8 cellular contexts compared by ENCODE assay signal in the genomic region with DNA sequence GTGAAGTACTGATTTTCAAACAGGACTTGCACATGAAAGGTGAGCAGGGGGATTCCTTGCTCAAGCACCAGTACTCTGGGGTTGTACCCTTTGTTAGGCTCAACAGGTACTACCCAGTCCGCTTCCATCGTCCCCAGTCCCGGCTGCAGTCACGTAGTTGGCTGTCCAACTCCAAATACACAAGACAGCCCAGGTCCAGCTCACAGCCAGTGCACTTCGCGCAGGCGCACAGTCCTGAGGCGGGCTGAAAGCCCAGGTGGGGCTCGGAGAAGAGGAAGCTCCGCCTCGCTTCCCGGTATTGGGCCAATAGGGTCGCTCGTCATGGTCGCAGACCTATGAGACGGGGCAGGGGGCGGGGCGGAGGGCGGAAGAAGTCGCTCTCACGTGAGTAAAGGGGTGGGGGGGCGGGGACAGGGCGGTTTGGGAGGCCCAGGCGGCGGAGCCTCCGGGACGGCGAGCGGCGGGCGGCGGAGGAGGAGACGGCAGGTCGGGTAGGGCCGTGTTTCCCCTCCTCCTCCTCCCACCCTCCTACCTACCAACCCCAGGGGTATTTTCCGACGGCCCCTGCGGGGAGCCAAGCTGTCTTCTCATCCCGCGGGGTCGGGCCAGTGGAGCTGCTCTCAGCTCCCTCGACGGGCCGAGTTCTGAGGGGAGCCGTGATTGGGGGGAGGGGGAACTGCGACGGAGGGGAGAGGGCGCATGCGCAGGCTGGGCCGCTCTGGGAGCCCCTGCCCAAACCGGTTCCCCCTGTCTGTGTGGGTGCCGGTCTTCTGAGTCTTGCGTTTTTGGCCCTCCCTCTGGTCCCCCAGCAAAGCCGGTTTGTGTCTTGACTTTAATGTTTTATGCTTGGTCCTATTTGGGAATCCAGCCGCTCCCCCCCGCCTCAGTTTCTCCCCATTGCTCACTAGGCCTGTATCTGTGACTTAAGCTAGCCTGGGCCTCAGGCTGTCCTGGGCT. TPM values are rescaled to one million over a fixed set of nuclear protein-coding genes. Genes with fewer than 3 reads are reported as not detected.
DNase-seq lines count a peak whose midpoint lies in the region; ATAC-seq and TF ChIP-seq lines count a peak whose summit lies in the region.

A gene (plus strand): TSS at position 418 of the 957 bp plus-strand sequence. CDS start 16,040 bp downstream, outside the sequence.

- no peaks in the 10 kb centered on the region for H3K9me3 ChIP-seq in PC-3 (ENCODE audit: low read length)
- H3K9me3 ChIP-seq in mucosa of rectum (ENCODE audit: control insufficient read depth in 2 of 2, low read length in 2 of 2): no peaks in the 10 kb centered on the region

- intact Hi-C loops in PC-3 (cut with micrococcal nuclease): loop anchor here (2.0 kb wide), 1 partner anchor 36 kb away; a partner anchor contains a TSS

- no peaks in the 10 kb centered on the region; the same call in 1 of the 2 replicates for H4K20me1 ChIP-seq in PC-3 (ENCODE audit: low read length)

- no peaks in the 10 kb centered on the region for H3K27me3 ChIP-seq in PC-3 (ENCODE audit: low read length)
- H3K27me3 ChIP-seq in mucosa of rectum (ENCODE audit: control insufficient read depth in 2 of 2, insufficient read depth in 2 of 2, low read length in 2 of 2): no peaks in the 10 kb centered on the region

- peak; percentile 91 for DNase-seq in DMS114 treated with DMSO at 0.1 percent for 48 hours (lab: John Stamatoyannopoulos, UW; ENCODE audit: unreplicated experiment)
- DNase-seq in PC-3: peak; percentile 97
- DNase-seq in activated T-cell treated with anti-CD3 and anti-CD28 coated beads, Interleukin-2, amount 50 U/mL, for 1 hour: peak; percentile 96
- peak; percentile 99 for DNase-seq in erythroblast (lab: John Stamatoyannopoulos, UW)
- peak; percentile 99 for DNase-seq in stimulated activated CD8-positive, alpha-beta memory T cell treated with anti-CD3 and anti-CD28 coated beads, Interleukin-4, amount 100 ng/mL, for 48 hours

- peaks cover 60% of the 10 kb centered on the region for H3K79me2 ChIP-seq in PC-3 (ENCODE audit: low read length)

- H3F3A ChIP-seq in PC-3 (ENCODE audit: low read length, unreplicated experiment): no peaks in the 10 kb centered on the region

- TF ChIP-seq EP300 in Ishikawa (IDR thresholded peaks at IDR 0.05; ENCODE audit: borderline replicate concordance): peak; percentile 16; the same call in 1 of the 2 replicates

- H3K27ac ChIP-seq in PC-3 (ENCODE audit: low read length) (peak within 1 kb of the TSS; percentile 80), mucosa of rectum (ENCODE audit: low read depth in 2 of 2, low read length in 2 of 2) (peak within 1 kb of the TSS; percentile 88 to 90)

- peak; percentile 2; the same call in 1 of the 2 replicates for TF ChIP-seq RAD21 in Ishikawa (IDR thresholded peaks at IDR 0.05; ENCODE audit: low read depth)

- peak within 1 kb of the TSS; percentile 89 for H3K4me2 ChIP-seq in PC-3 (ENCODE audit: low read length)

- POLR2A ChIA-PET in PC-3 (lab: Charles Lee; ENCODE audit: unreplicated experiment): interaction anchor here (0.5 to 0.6 kb wide), 4 partner anchors 11 to 51 kb away, joined by 3 to 6 read pairs (median 4); no protein-coding TSS in a partner anchor

- H3K9ac ChIP-seq in PC-3 (ENCODE audit: low read length) (peak within 1 kb of the TSS; percentile 84), mucosa of rectum (ENCODE audit: low read depth in 1 of 2, low read length in 2 of 2) (peak within 1 kb of the TSS; percentile 85 to 87)

- H3K36me3 ChIP-seq in PC-3 (ENCODE audit: low read depth, low read length): peaks cover 22% of the 10 kb centered on the region
- peaks cover 8 to 11% of the 10 kb centered on the region in 2 donors for H3K36me3 ChIP-seq in mucosa of rectum (ENCODE audit: control insufficient read depth in 2 of 2, insufficient read depth in 2 of 2, low read length in 2 of 2)

- no peak for TF ChIP-seq CTCF in PC-3 (conservative IDR thresholded peaks at IDR 0.05; ENCODE audit: low read depth, low read length)

- H3K4me3 ChIP-seq in PC-3 (ENCODE audit: low read length) (peak within 1 kb of the TSS; percentile 86), mucosa of rectum (ENCODE audit: low read length in 2 of 2) (peak within 1 kb of the TSS; percentile 87 to 91)

- TF ChIP-seq POLR2A in erythroblast (IDR thresholded peaks at IDR 0.05; ENCODE audit: low read length): peak; percentile 48

- H2AFZ ChIP-seq in PC-3 (ENCODE audit: low read length): peak within 1 kb of the TSS; percentile 66; the same call in 1 of the 2 replicates

- H3K4me1 ChIP-seq in PC-3 (ENCODE audit: insufficient read depth, low read length) (no peaks in the 10 kb centered on the region), mucosa of rectum (ENCODE audit: control insufficient read depth in 2 of 2, insufficient read depth in 2 of 2, low read length in 2 of 2) (peaks cover 17 to 19% of the 10 kb centered on the region in 2 donors)

- no peaks in the 10 kb centered on the region for H3K9me2 ChIP-seq in PC-3 (replicated peaks; ENCODE audit: low read length)

- BruUV-seq in PC-3 (replicated peaks; lab: Mats Ljungman, UMichigan): no TSS peak

- ATAC-seq in GM21576 (IDR thresholded peaks at IDR 0.05; ENCODE audit: unreplicated experiment) (peak; percentile 95), PC-3 (peak; percentile 98)

- CTCF ChIA-PET in PC-3 (lab: Charles Lee): interaction anchor here (0.6 to 0.9 kb wide), 2 partner anchors 37 to 50 kb away, joined by 3 read pairs; no protein-coding TSS in a partner anchor

TF ChIP-seq in Ishikawa, 13 proteins besides CTCF, POLR2A, EP300 and RAD21:
- TF ChIP-seq ZBTB7A (IDR thresholded peaks at IDR 0.05; ENCODE audit: low read depth): 0 out of 2 replicates have a peak, but pooled peaks have one; percentile 60
- 0 out of 2 replicates have a peak, but pooled peaks have one; percentile 18 for TF ChIP-seq FOXM1 (IDR thresholded peaks at IDR 0.05; ENCODE audit: borderline replicate concordance, low read depth)
- TF ChIP-seq, protein P1, sequence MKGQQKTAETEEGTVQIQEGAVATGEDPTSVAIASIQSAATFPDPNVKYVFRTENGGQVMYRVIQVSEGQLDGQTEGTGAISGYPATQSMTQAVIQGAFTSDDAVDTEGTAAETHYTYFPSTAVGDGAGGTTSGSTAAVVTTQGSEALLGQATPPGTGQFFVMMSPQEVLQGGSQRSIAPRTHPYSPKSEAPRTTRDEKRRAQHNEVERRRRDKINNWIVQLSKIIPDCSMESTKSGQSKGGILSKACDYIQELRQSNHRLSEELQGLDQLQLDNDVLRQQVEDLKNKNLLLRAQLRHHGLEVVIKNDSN (IDR thresholded peaks at IDR 0.05): peak; percentile 66
- TF ChIP-seq EGR1 (IDR thresholded peaks at IDR 0.05): peak; percentile 12; the same call in 1 of the 2 replicates
- TF ChIP-seq NFIC (IDR thresholded peaks at IDR 0.05): no peak
- TF ChIP-seq, protein P2, sequence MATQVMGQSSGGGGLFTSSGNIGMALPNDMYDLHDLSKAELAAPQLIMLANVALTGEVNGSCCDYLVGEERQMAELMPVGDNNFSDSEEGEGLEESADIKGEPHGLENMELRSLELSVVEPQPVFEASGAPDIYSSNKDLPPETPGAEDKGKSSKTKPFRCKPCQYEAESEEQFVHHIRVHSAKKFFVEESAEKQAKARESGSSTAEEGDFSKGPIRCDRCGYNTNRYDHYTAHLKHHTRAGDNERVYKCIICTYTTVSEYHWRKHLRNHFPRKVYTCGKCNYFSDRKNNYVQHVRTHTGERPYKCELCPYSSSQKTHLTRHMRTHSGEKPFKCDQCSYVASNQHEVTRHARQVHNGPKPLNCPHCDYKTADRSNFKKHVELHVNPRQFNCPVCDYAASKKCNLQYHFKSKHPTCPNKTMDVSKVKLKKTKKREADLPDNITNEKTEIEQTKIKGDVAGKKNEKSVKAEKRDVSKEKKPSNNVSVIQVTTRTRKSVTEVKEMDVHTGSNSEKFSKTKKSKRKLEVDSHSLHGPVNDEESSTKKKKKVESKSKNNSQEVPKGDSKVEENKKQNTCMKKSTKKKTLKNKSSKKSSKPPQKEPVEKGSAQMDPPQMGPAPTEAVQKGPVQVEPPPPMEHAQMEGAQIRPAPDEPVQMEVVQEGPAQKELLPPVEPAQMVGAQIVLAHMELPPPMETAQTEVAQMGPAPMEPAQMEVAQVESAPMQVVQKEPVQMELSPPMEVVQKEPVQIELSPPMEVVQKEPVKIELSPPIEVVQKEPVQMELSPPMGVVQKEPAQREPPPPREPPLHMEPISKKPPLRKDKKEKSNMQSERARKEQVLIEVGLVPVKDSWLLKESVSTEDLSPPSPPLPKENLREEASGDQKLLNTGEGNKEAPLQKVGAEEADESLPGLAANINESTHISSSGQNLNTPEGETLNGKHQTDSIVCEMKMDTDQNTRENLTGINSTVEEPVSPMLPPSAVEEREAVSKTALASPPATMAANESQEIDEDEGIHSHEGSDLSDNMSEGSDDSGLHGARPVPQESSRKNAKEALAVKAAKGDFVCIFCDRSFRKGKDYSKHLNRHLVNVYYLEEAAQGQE (IDR thresholded peaks at IDR 0.05; ENCODE audit: low read depth): no peak
- TF ChIP-seq TAF1 (IDR thresholded peaks at IDR 0.05; ENCODE audit: low read depth): peak; percentile 34; the same call in 1 of the 2 replicates

RNA-seq across cellular contexts. Expression of the gene that starts here (rescaled TPM):
- 12.7 and 16.5 TPM in 2 replicates for total RNA-seq in PC-3 (2014; rRNA removed)

Comparison
In these comparisons a context has a peak if more than half of its experiments do, and no peak if none do; other contexts are left out.
1. Peak in every context shown above with its lines: DNase-seq, ATAC-seq, H3K4me3 ChIP-seq and H3K27ac ChIP-seq.